ENCODE assay signal across 1 cellular context in the genomic region with DNA sequence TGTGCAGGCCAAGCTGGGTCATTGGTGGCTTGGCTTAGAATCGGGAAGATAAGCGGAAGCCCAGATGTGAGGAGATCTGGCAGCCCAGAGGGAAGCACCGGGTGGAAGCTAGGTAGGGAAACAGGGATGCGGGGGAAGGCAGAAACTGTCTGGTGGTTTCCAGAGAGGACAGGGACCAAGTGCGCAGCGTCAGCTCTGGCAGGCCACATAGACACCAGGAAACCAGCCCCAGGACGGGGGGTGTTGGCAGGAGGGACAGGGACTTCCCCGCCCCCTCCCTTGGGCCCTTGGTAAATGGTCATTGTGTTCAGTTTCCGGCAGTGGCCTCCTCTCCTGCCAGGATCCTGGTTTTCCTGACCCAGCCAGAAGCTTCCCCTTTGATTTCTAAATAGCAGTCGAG.
A peak's percentile ranks its signal among the peaks of the same experiment; 100 is the strongest.
TF ChIP-seq lines count a peak whose summit lies in the region.

No MANE protein-coding gene starts in this region.

TF ChIP-seq in GM12878, 131 proteins besides CTCF, POLR2A, EP300 and RAD21:
- TF ChIP-seq SIX5 (IDR thresholded peaks at IDR 0.05; ENCODE audit: low read depth, low read length, severe bottlenecking) (no peak), IKZF2 (IDR thresholded peaks at IDR 0.05) (no peak), POLR2AphosphoS5 (IDR thresholded peaks at IDR 0.05; ENCODE audit: low read length) (0 out of 2 replicates have a peak, but pooled peaks have one; percentile 10)
